19 cellular contexts compared by ENCODE assay signal in the genomic region with DNA sequence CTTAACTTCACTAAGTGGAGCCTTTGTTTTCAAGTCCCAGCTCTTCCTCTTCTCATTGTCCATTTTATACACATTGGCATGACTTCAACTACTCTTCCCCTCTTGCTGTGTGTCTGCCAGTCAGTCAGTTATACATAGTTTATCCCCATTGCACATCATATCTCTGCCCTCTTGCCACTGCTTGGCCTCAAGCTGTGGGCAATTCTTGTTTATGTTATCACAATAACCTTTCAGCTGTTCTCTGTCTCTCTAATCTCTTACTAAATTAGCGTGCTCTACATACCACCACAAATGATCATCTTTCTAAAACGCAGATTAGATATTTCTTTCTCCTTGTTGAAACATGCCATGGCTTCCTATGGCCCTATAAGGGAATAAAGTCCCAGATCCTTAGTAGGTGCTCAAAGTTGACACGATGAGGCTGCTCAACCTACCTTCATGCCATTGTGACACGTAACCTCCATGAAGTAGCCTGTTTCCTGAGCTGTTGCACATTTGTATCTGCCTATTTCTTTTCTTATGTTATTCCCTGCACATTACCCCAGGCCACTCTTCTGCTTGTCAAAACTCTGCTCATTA.
"Had no signal": no experiment of that assay in that cellular context is flagged by ENCODE, and none has a peak within 500 bp of the region (broad histone marks: within the 10 kb centered on the region; RNA-seq: fewer than 3 reads in every experiment).

No MANE protein-coding gene starts in this region.

- H3K9me3 ChIP-seq: heart right ventricle, testis, tibial nerve had no signal

- H3K27me3 ChIP-seq: heart right ventricle, testis, tibial nerve had no signal

- H3K9ac ChIP-seq: parathyroid adenoma had no signal

- DNase-seq: effector memory CD4-positive, alpha-beta T cell; foreskin melanocyte; heart right ventricle; hypothalamus; mammary epithelial cell; natural killer cell; stimulated activated CD4-positive, alpha-beta T cell treated with anti-CD3 and anti-CD28 coated beads, Interleukin-2, amount 100 ng/mL, for 24 hours; stimulated activated CD4-positive, alpha-beta T cell treated with anti-CD3 and anti-CD28 coated beads, Interleukin-4, amount 100 ng/mL, for 4 hours; stimulated activated naive B cell treated with anti-CD40 and anti-IgM and Interleukin-4, amounts not matched to agents 10 μg/mL and 1 μg/mL and 100 μg/mL, for 72 hours; stimulated activated naive CD8-positive, alpha-beta T cell treated with anti-CD3 and anti-CD28 coated beads, Interleukin-15, amount 100 ng/mL, for 72 hours; testis had no signal

- H3K4me3 ChIP-seq: heart right ventricle, skin epidermis, testis, tibial nerve had no signal

- FAIRE-seq: endometrium, islet of Langerhans had no signal

- H3K27ac ChIP-seq: epithelial cell of prostate, heart right ventricle, parathyroid adenoma, skin epidermis, testis, tibial nerve had no signal

- H3K4me1 ChIP-seq: parathyroid adenoma, testis, tibial nerve had no signal

- H2AFZ ChIP-seq: parathyroid adenoma had no signal

- H3K36me3 ChIP-seq: heart right ventricle, tibial nerve had no signal

- ATAC-seq: heart right ventricle; left lobe of liver; natural killer cell; sciatic nerve; stimulated activated naive B cell treated with anti-CD40 and anti-IgM and Interleukin-4, amounts not matched to agents 10 μg/mL and 1 μg/mL and 100 μg/mL, for 72 hours; stimulated activated naive CD8-positive, alpha-beta T cell treated with anti-CD3 and anti-CD28 coated beads, Interleukin-15, amount 100 ng/mL, for 72 hours had no signal

- H3K79me2 ChIP-seq: parathyroid adenoma had no signal
